In the genomic region with DNA sequence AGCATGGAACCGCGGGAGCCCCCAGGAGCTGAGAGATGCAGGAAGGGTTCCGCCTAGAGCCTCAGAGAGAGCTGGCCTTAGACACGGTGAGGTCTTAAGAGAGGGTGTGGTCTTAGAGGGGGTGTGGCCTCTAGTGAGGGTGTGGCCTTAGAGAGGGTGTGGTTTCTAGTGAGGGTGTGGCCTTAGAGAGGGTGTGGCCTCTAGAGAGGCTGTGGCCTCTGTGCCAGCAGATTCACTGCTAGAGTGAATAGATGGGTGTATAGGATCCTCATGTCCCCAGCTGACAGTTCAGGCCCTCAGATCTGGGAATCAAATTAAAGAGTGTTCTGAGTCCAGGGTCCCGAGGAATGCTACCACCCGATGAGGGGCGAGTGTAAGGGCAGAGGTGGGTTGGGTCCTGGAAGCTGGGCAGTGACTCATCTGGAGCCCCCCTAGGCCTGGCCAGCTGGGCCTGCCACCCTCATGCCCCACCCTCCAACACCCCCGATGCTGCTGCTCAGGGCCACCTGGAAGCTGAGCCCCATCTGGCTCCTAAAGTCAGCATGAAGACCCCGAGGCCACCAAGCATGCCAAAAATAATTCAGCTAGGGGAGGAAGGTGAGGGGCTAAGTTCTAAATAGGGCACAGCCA, we compare ENCODE assay signal across 9 cellular contexts. TPM values are rescaled to one million over a fixed set of nuclear protein-coding genes. Genes with fewer than 3 reads are reported as not detected.
DNase-seq lines count a peak whose midpoint lies in the region; ATAC-seq, FAIRE-seq and TF ChIP-seq lines count a peak whose summit lies in the region.
"Had no signal": no experiment of that assay in that cellular context is flagged by ENCODE, and none has a peak within 500 bp of the region (broad histone marks: within the 10 kb centered on the region; RNA-seq: fewer than 3 reads in every experiment).

No MANE protein-coding gene starts in this region.

- WGBS in pancreas, 2 donors, result 68 to 81% methylated on average over 8 to 9 of the region's 9 CpGs

- H3K27ac ChIP-seq in lower lobe of right lung (no peak overlapping the region), pancreas (no peak overlapping the region)
- H3K27ac ChIP-seq: Peyer's patch had no signal

- H3K36me3 ChIP-seq in lower lobe of right lung (no peaks in the 10 kb centered on the region), pancreas (no peaks in the 10 kb centered on the region)
- H3K36me3 ChIP-seq: Peyer's patch had no signal

- intact Hi-C loops in lower lobe of right lung (cut with DNase I) (no loop called here), pancreas (cut with DNase I) (no loop called here)

- H3K4me1 Mint-ChIP-seq in activated T-cell treated with anti-CD3 and anti-CD28 coated beads, Interleukin-2, amount 50 U/mL, for 4 hours (ENCODE audit: low read depth), result peaks cover 9% of the 10 kb centered on the region

- no peak for FAIRE-seq in pancreas (lab: Jason Lieb, UNC)

- H3K4me3 Mint-ChIP-seq in activated T-cell treated with anti-CD3 and anti-CD28 coated beads, Interleukin-2, amount 50 U/mL, for 4 hours, result no peak overlapping the region

- no peak for TF ChIP-seq CTCF in lower lobe of right lung (IDR thresholded peaks at IDR 0.05)
- no peak for TF ChIP-seq CTCF in pancreas (IDR thresholded peaks at IDR 0.05)

- H3K27me3 ChIP-seq in lower lobe of right lung (ENCODE audit: low read depth) (peaks cover 10% of the 10 kb centered on the region), pancreas (no peaks in the 10 kb centered on the region)
- H3K27me3 ChIP-seq: Peyer's patch had no signal

- ATAC-seq in activated T-cell treated with anti-CD3 and anti-CD28 coated beads, Interleukin-2, amount 50 U/mL, for 4 hours, result peak; percentile 95 to 96
- ATAC-seq in lower lobe of right lung, result peak in 1 of 2 donors; percentile 20
- ATAC-seq in pancreas, result no peak

- H3K9me3 ChIP-seq in lower lobe of right lung, result no peaks in the 10 kb centered on the region
- no peaks in the 10 kb centered on the region for H3K9me3 ChIP-seq in pancreas
- H3K9me3 ChIP-seq: Peyer's patch had no signal

- no peaks in the 10 kb centered on the region for H3K36me3 Mint-ChIP-seq in activated T-cell treated with anti-CD3 and anti-CD28 coated beads, Interleukin-2, amount 50 U/mL, for 4 hours (ENCODE audit: insufficient read depth)

- no peaks in the 10 kb centered on the region for H3K9me3 Mint-ChIP-seq in activated T-cell treated with anti-CD3 and anti-CD28 coated beads, Interleukin-2, amount 50 U/mL, for 4 hours

- H3K4me1 ChIP-seq in lower lobe of right lung (no peaks in the 10 kb centered on the region), pancreas (peaks cover 0 to 5% (median 0%) of the 10 kb centered on the region in 3 donors)
- H3K4me1 ChIP-seq: Peyer's patch had no signal

- DNase-seq in NCI-H146 (lab: John Stamatoyannopoulos, UW) (peak; percentile 25), NCI-H146 treated with DMSO at 0.1 percent for 48 hours (lab: John Stamatoyannopoulos, UW; ENCODE audit: unreplicated experiment) (no peak), MV-4-11 (lab: John Stamatoyannopoulos, UW) (peak; percentile 56), lower lobe of right lung (peak; percentile 21), SKM-1 treated with dmso at 0.1 percent for 144 hours (lab: John Stamatoyannopoulos, UW; ENCODE audit: unreplicated experiment) (no peak), G401 (ENCODE audit: low spot score) (no peak), pancreas (no peak)
- DNase-seq in activated T-cell treated with anti-CD3 and anti-CD28 coated beads, Interleukin-2, amount 50 U/mL, for 4 hours, result no peak

- in situ Hi-C loops in G401 (cut with HindIII; ENCODE audit: low sequenced_read_pairs), result no loop called here

- peaks cover 5% of the 10 kb centered on the region for H3K27me3 Mint-ChIP-seq in activated T-cell treated with anti-CD3 and anti-CD28 coated beads, Interleukin-2, amount 50 U/mL, for 4 hours (ENCODE audit: low read depth)

- H3K4me3 ChIP-seq in lower lobe of right lung, result no peak overlapping the region
- no peak overlapping the region for H3K4me3 ChIP-seq in pancreas
- H3K4me3 ChIP-seq: Peyer's patch had no signal

RNA-seq across cellular contexts. Expression of a gene that starts 49.5 kb away (rescaled TPM):
- 10 to 100 TPM in 1 of 3 donors, 1 to 10 TPM in 2; 4.6 to 12.5 (median 5.7) TPM for total RNA-seq in activated T-cell treated with anti-CD3 and anti-CD28 coated beads, Interleukin-2, amount 50 U/mL, for 4 hours
- total RNA-seq in lower lobe of right lung (33.9 TPM), pancreas (10 to 100 TPM in 3 of 6 donors, 1 to 10 TPM in 3; 6.0 to 99.9 (median 12.3) TPM)
- 0.06 TPM in 1 of 2 replicates, not detected in the other for total RNA-seq in G401 (2014; rRNA removed; shearing (Covaris generic))
- polyA plus RNA-seq in pancreas, result 10 to 100 TPM; 25.1 to 26.9 TPM

Comparison
In these comparisons a context has a peak if more than half of its experiments do, and no peak if none do; other contexts are left out.
1. DNase-seq: peak in NCI-H146 (single experiment), MV-4-11 (single experiment) and lower lobe of right lung (single experiment); none in NCI-H146 treated with DMSO at 0.1 percent for 48 hours (single experiment), activated T-cell treated with anti-CD3 and anti-CD28 coated beads, Interleukin-2, amount 50 U/mL, for 4 hours (single experiment), SKM-1 treated with dmso at 0.1 percent for 144 hours (single experiment), G401 (single experiment) and pancreas (0 of 6).
2. ATAC-seq: peak in activated T-cell treated with anti-CD3 and anti-CD28 coated beads, Interleukin-2, amount 50 U/mL, for 4 hours (2 of 2); none in pancreas (0 of 4).